Comparison of ENCODE assay signal across 25 cellular contexts in genomic region chr7:123772652-123773051, GRCh38. TPM values are rescaled to one million over a fixed set of nuclear protein-coding genes. Genes with fewer than 3 reads are reported as not detected.
DNase-seq lines count a peak whose midpoint lies in the region; ATAC-seq and TF ChIP-seq lines count a peak whose summit lies in the region.
"Had no signal": no experiment of that assay in that cellular context is flagged by ENCODE, and none has a peak within 500 bp of the region (broad histone marks: within the 10 kb centered on the region; RNA-seq: fewer than 3 reads in every experiment).

No MANE protein-coding gene starts in this region.

- H2BK5ac ChIP-seq in trophoblast cell (ENCODE audit: low read depth, low read length, poor library complexity) = no peak overlapping the region

- H3K4me3 ChIP-seq in PC-3 (ENCODE audit: low read length) (no peak overlapping the region), trophoblast cell (ENCODE audit: low read depth, low read length) (no peak overlapping the region)
- H3K4me3 ChIP-seq: BLaER1 treated with 17β-estradiol and CSF1 and Interleukin-3, amounts not matched to agents 10 nM and 100 nM; GM12878; SJCRH30 had no signal

- H3K23ac ChIP-seq in trophoblast cell (ENCODE audit: low read length) = no peak overlapping the region

- no CpG with 5 or more reads among the region's 3 CpGs for WGBS in trophoblast cell (ENCODE audit: extremely low coverage, insufficient coverage, insufficient read length)

- H2BK120ac ChIP-seq in trophoblast cell (ENCODE audit: insufficient read depth, low read length, poor library complexity) = no peak overlapping the region

- intact Hi-C loops in PC-3 (cut with micrococcal nuclease) = loop anchor here (1.0 kb wide), 2 partner anchors 10 to 26 kb away; no protein-coding TSS in a partner anchor

- H3K79me2 ChIP-seq in PC-3 (ENCODE audit: low read length) (no peaks in the 10 kb centered on the region), trophoblast cell (ENCODE audit: control insufficient read depth, insufficient read depth, low read length, poor library complexity) (no peaks in the 10 kb centered on the region)

- H3K9me3 ChIP-seq in PC-3 (ENCODE audit: low read length) (no peaks in the 10 kb centered on the region), trophoblast cell (ENCODE audit: insufficient read depth, low read depth, low read length) (no peaks in the 10 kb centered on the region)
- H3K9me3 ChIP-seq: BLaER1 treated with 17β-estradiol and CSF1 and Interleukin-3, amounts not matched to agents 10 nM and 100 nM; Caco-2; SJCRH30 had no signal

- H3K4me1 Mint-ChIP-seq in neural crest cell = peaks cover 24% of the 10 kb centered on the region
- peaks cover 6% of the 10 kb centered on the region for H3K4me1 Mint-ChIP-seq in activated T-cell treated with anti-CD3 and anti-CD28 coated beads, Interleukin-2, amount 50 U/mL, for 4 hours (ENCODE audit: low read depth)

- peak overlapping the region; percentile 72 for H3K27ac Mint-ChIP-seq in neural crest cell (ENCODE audit: unreplicated experiment)

- H3F3A ChIP-seq in PC-3 (ENCODE audit: low read length, unreplicated experiment) = no peaks in the 10 kb centered on the region

- H3K9ac ChIP-seq in PC-3 (ENCODE audit: low read length) = no peak overlapping the region
- no peak overlapping the region for H3K9ac ChIP-seq in trophoblast cell (ENCODE audit: low read length)
- H3K9ac ChIP-seq: BLaER1 treated with 17β-estradiol and CSF1 and Interleukin-3, amounts not matched to agents 10 nM and 100 nM; KMS-11 had no signal

- no peaks in the 10 kb centered on the region for H3K79me1 ChIP-seq in trophoblast cell (ENCODE audit: low read length)

- H2AK5ac ChIP-seq in trophoblast cell (ENCODE audit: low read length) = no peak overlapping the region

- DNase-seq in COLO829 (ENCODE audit: low spot score) (peak; percentile 44), PC-3 (no peak), foreskin keratinocyte (no peak), neural crest cell (ENCODE audit: low read depth, low spot score) (no peak), trophoblast cell (no peak)
- DNase-seq in activated T-cell treated with anti-CD3 and anti-CD28 coated beads, Interleukin-2, amount 50 U/mL, for 4 hours = no peak
- no peak for DNase-seq in stimulated activated CD8-positive, alpha-beta memory T cell treated with anti-CD3 and anti-CD28 coated beads, Interleukin-4, amount 100 ng/mL, for 48 hours
- DNase-seq: AML-193; Caco-2; CD4-positive, alpha-beta memory T cell; EL; GDM1; GOT3; HCEC 1CT; IMR-90; NCI-H1092; NCI-H1417 treated with DMSO at 0.1 percent for 48 hours; NCI-H1694 treated with DMSO at 0.1 percent for 48 hours; NCI-H2081; NCI-H2227 treated with DMSO at 0.1 percent for 48 hours; SJCRH30 had no signal

- H3K4me2 ChIP-seq in PC-3 (ENCODE audit: low read length) (no peak overlapping the region), trophoblast cell (ENCODE audit: low read length) (no peak overlapping the region)
- H3K4me2 ChIP-seq: KMS-11 had no signal

- TF ChIP-seq CTCF in PC-3 (conservative IDR thresholded peaks at IDR 0.05; ENCODE audit: low read depth, low read length) (no peak), foreskin keratinocyte (conservative IDR thresholded peaks at IDR 0.05) (no peak), neural crest cell (conservative IDR thresholded peaks at IDR 0.05) (no peak)

- H3K36me3 ChIP-seq in PC-3 (ENCODE audit: low read depth, low read length) (no peaks in the 10 kb centered on the region), trophoblast cell (ENCODE audit: control insufficient read depth in 1 of 2, insufficient read depth in 2 of 2, low read length in 2 of 2) (no peaks in the 10 kb centered on the region)
- H3K36me3 ChIP-seq: BLaER1 treated with 17β-estradiol and CSF1 and Interleukin-3, amounts not matched to agents 10 nM and 100 nM; SJCRH30 had no signal

- no peak overlapping the region for H4K91ac ChIP-seq in trophoblast cell (ENCODE audit: low read depth, low read length)

- H2BK12ac ChIP-seq in trophoblast cell (ENCODE audit: low read length) = no peak overlapping the region

- H3K18ac ChIP-seq in trophoblast cell (ENCODE audit: low read length) = no peak overlapping the region

- H2AFZ ChIP-seq in PC-3 (ENCODE audit: low read length) (no peak overlapping the region), trophoblast cell (ENCODE audit: insufficient read depth, low read length, poor library complexity) (no peak overlapping the region)

- no peaks in the 10 kb centered on the region for H3K9me2 ChIP-seq in PC-3 (replicated peaks; ENCODE audit: low read length)

- POLR2A ChIA-PET in PC-3 (lab: Charles Lee; ENCODE audit: unreplicated experiment) = interaction anchor here (0.7 to 1.6 kb wide), 3 partner anchors 23 to 986 kb away, joined by 3 to 8 read pairs (median 3); no protein-coding TSS in a partner anchor

- H3K4me1 ChIP-seq in PC-3 (ENCODE audit: insufficient read depth, low read length) (peaks cover 60% of the 10 kb centered on the region), foreskin keratinocyte (peaks cover 24% of the 10 kb centered on the region), trophoblast cell (ENCODE audit: control insufficient read depth in 1 of 2, insufficient read depth in 2 of 2, low read length in 2 of 2) (no peaks in the 10 kb centered on the region)

- H3K14ac ChIP-seq in trophoblast cell (ENCODE audit: low read length) = no peak overlapping the region

- no peaks in the 10 kb centered on the region for H3K27me3 Mint-ChIP-seq in neural crest cell (ENCODE audit: low read depth)
- peaks cover 10% of the 10 kb centered on the region for H3K27me3 Mint-ChIP-seq in activated T-cell treated with anti-CD3 and anti-CD28 coated beads, Interleukin-2, amount 50 U/mL, for 4 hours (ENCODE audit: low read depth)

- CTCF ChIA-PET in PC-3 (lab: Charles Lee) = interaction anchor here (1.4 kb wide), 1 partner anchor 26 kb away, joined by 8 read pairs; no protein-coding TSS in a partner anchor

- H3K4me3 Mint-ChIP-seq in neural crest cell = peak overlapping the region; percentile 6
- H3K4me3 Mint-ChIP-seq in activated T-cell treated with anti-CD3 and anti-CD28 coated beads, Interleukin-2, amount 50 U/mL, for 4 hours = no peak overlapping the region
- H3K4me3 Mint-ChIP-seq: CD4-positive, alpha-beta memory T cell had no signal

- BruUV-seq in PC-3 (replicated peaks; lab: Mats Ljungman, UMichigan) = no TSS peak

- no peak overlapping the region for H4K12ac ChIP-seq in trophoblast cell (ENCODE audit: low read depth, low read length)

- H4K20me1 ChIP-seq in PC-3 (ENCODE audit: low read length) = no peaks in the 10 kb centered on the region
- H4K20me1 ChIP-seq: BLaER1 treated with 17β-estradiol and CSF1 and Interleukin-3, amounts not matched to agents 10 nM and 100 nM had no signal

- H4K8ac ChIP-seq in trophoblast cell (ENCODE audit: low read depth, low read length) = no peak overlapping the region

- peaks cover 2% of the 10 kb centered on the region for H3K36me3 Mint-ChIP-seq in neural crest cell (ENCODE audit: low read depth)
- no peaks in the 10 kb centered on the region for H3K36me3 Mint-ChIP-seq in activated T-cell treated with anti-CD3 and anti-CD28 coated beads, Interleukin-2, amount 50 U/mL, for 4 hours (ENCODE audit: insufficient read depth)
- H3K36me3 Mint-ChIP-seq: CD4-positive, alpha-beta memory T cell had no signal

- H3K4ac ChIP-seq in trophoblast cell (ENCODE audit: low read depth, low read length) = no peak overlapping the region

- ATAC-seq in PC-3 = no peak
- ATAC-seq in foreskin keratinocyte = no peak
- no peak for ATAC-seq in activated T-cell treated with anti-CD3 and anti-CD28 coated beads, Interleukin-2, amount 50 U/mL, for 4 hours
- ATAC-seq: GM12878, Right ventricle myocardium inferior had no signal

- no peaks in the 10 kb centered on the region for H3K9me3 Mint-ChIP-seq in neural crest cell
- no peaks in the 10 kb centered on the region for H3K9me3 Mint-ChIP-seq in activated T-cell treated with anti-CD3 and anti-CD28 coated beads, Interleukin-2, amount 50 U/mL, for 4 hours
- H3K9me3 Mint-ChIP-seq: CD4-positive, alpha-beta memory T cell had no signal

- H3K27ac ChIP-seq in PC-3 (ENCODE audit: low read length) = peak overlapping the region; percentile 4
- peak overlapping the region; percentile 10 for H3K27ac ChIP-seq in foreskin keratinocyte
- H3K27ac ChIP-seq in trophoblast cell (ENCODE audit: low read depth, low read length) = no peak overlapping the region
- H3K27ac ChIP-seq: BLaER1 treated with 17β-estradiol and CSF1 and Interleukin-3, amounts not matched to agents 10 nM and 100 nM; KMS-11; SJCRH30 had no signal

- no peaks in the 10 kb centered on the region for H3K27me3 ChIP-seq in PC-3 (ENCODE audit: low read length)
- H3K27me3 ChIP-seq in foreskin keratinocyte = no peaks in the 10 kb centered on the region
- no peaks in the 10 kb centered on the region for H3K27me3 ChIP-seq in trophoblast cell (ENCODE audit: insufficient read depth, low read length)
- H3K27me3 ChIP-seq: BLaER1 treated with 17β-estradiol and CSF1 and Interleukin-3, amounts not matched to agents 10 nM and 100 nM; SJCRH30 had no signal

RNA-seq across cellular contexts. Expression of gene WASL, which starts 23.8 kb away (rescaled TPM):
- 8.5 and 10.9 TPM in 2 replicates for total RNA-seq in PC-3 (2014; rRNA removed)
- 34.4 and 35.7 TPM in 2 replicates for total RNA-seq in foreskin keratinocyte
- polyA plus RNA-seq in foreskin keratinocyte = 10.7 and 12.1 TPM in 2 replicates
- total RNA-seq in neural crest cell = 30.4 and 32.5 TPM in 2 replicates
- polyA plus RNA-seq in trophoblast cell (2013) = 41.4 and 43.4 TPM in 2 replicates
- total RNA-seq in activated T-cell treated with anti-CD3 and anti-CD28 coated beads, Interleukin-2, amount 50 U/mL, for 4 hours = 1 to 10 TPM; 4.7 to 5.4 (median 5.3) TPM
